Comparison of ENCODE assay signal across 1 cellular context in the genomic region with DNA sequence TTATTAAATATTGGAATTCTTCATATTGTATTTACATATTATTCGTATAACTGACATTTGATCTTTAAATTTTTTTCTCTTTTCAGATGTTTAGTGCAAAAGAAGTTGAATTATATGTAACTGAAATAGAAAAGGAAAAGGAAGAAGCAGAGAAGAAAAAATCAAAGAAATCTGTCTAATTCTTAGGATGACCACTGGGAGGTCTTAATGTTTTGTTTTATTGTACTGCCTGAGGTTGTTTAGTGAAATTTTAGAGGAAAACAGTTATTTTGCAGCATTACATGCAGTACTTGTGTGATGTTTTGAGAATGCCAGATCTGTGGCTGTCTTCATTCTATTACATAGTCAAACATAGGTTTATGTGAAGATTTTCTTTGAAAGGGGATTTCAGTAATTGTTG.
TF ChIP-seq lines count a peak whose summit lies in the region.

No MANE protein-coding gene starts in this region.

TF ChIP-seq in GM12878, 131 proteins besides CTCF, POLR2A, EP300 and RAD21:
- TF ChIP-seq ETV6 (conservative IDR thresholded peaks at IDR 0.05 in 1 of 2, IDR thresholded peaks at IDR 0.05 in 1 of 2; ENCODE audit: borderline replicate concordance in 1 of 2, low read depth in 1 of 2): no peak
- no peak for TF ChIP-seq NBN (IDR thresholded peaks at IDR 0.05)
- TF ChIP-seq, protein P1, sequence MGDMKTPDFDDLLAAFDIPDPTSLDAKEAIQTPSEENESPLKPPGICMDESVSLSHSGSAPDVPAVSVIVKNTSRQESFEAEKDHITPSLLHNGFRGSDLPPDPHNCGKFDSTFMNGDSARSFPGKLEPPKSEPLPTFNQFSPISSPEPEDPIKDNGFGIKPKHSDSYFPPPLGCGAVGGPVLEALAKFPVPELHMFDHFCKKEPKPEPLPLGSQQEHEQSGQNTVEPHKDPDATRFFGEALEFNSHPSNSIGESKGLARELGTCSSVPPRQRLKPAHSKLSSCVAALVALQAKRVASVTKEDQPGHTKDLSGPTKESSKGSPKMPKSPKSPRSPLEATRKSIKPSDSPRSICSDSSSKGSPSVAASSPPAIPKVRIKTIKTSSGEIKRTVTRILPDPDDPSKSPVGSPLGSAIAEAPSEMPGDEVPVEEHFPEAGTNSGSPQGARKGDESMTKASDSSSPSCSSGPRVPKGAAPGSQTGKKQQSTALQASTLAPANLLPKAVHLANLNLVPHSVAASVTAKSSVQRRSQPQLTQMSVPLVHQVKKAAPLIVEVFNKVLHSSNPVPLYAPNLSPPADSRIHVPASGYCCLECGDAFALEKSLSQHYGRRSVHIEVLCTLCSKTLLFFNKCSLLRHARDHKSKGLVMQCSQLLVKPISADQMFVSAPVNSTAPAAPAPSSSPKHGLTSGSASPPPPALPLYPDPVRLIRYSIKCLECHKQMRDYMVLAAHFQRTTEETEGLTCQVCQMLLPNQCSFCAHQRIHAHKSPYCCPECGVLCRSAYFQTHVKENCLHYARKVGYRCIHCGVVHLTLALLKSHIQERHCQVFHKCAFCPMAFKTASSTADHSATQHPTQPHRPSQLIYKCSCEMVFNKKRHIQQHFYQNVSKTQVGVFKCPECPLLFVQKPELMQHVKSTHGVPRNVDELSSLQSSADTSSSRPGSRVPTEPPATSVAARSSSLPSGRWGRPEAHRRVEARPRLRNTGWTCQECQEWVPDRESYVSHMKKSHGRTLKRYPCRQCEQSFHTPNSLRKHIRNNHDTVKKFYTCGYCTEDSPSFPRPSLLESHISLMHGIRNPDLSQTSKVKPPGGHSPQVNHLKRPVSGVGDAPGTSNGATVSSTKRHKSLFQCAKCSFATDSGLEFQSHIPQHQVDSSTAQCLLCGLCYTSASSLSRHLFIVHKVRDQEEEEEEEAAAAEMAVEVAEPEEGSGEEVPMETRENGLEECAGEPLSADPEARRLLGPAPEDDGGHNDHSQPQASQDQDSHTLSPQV (IDR thresholded peaks at IDR 0.05): no peak
- TF ChIP-seq ATF7 (IDR thresholded peaks at IDR 0.05; ENCODE audit: low read depth): no peak
- TF ChIP-seq, protein P2, sequence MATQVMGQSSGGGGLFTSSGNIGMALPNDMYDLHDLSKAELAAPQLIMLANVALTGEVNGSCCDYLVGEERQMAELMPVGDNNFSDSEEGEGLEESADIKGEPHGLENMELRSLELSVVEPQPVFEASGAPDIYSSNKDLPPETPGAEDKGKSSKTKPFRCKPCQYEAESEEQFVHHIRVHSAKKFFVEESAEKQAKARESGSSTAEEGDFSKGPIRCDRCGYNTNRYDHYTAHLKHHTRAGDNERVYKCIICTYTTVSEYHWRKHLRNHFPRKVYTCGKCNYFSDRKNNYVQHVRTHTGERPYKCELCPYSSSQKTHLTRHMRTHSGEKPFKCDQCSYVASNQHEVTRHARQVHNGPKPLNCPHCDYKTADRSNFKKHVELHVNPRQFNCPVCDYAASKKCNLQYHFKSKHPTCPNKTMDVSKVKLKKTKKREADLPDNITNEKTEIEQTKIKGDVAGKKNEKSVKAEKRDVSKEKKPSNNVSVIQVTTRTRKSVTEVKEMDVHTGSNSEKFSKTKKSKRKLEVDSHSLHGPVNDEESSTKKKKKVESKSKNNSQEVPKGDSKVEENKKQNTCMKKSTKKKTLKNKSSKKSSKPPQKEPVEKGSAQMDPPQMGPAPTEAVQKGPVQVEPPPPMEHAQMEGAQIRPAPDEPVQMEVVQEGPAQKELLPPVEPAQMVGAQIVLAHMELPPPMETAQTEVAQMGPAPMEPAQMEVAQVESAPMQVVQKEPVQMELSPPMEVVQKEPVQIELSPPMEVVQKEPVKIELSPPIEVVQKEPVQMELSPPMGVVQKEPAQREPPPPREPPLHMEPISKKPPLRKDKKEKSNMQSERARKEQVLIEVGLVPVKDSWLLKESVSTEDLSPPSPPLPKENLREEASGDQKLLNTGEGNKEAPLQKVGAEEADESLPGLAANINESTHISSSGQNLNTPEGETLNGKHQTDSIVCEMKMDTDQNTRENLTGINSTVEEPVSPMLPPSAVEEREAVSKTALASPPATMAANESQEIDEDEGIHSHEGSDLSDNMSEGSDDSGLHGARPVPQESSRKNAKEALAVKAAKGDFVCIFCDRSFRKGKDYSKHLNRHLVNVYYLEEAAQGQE (IDR thresholded peaks at IDR 0.05; ENCODE audit: low read depth, low read length): no peak
- TF ChIP-seq, protein P3, sequence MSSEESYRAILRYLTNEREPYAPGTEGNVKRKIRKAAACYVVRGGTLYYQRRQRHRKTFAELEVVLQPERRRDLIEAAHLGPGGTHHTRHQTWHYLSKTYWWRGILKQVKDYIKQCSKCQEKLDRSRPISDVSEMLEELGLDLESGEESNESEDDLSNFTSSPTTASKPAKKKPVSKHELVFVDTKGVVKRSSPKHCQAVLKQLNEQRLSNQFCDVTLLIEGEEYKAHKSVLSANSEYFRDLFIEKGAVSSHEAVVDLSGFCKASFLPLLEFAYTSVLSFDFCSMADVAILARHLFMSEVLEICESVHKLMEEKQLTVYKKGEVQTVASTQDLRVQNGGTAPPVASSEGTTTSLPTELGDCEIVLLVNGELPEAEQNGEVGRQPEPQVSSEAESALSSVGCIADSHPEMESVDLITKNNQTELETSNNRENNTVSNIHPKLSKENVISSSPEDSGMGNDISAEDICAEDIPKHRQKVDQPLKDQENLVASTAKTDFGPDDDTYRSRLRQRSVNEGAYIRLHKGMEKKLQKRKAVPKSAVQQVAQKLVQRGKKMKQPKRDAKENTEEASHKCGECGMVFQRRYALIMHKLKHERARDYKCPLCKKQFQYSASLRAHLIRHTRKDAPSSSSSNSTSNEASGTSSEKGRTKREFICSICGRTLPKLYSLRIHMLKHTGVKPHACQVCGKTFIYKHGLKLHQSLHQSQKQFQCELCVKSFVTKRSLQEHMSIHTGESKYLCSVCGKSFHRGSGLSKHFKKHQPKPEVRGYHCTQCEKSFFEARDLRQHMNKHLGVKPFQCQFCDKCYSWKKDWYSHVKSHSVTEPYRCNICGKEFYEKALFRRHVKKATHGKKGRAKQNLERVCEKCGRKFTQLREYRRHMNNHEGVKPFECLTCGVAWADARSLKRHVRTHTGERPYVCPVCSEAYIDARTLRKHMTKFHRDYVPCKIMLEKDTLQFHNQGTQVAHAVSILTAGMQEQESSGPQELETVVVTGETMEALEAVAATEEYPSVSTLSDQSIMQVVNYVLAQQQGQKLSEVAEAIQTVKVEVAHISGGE (CRISPR knock-in tag; IDR thresholded peaks at IDR 0.05): no peak
- TF ChIP-seq, protein P4, sequence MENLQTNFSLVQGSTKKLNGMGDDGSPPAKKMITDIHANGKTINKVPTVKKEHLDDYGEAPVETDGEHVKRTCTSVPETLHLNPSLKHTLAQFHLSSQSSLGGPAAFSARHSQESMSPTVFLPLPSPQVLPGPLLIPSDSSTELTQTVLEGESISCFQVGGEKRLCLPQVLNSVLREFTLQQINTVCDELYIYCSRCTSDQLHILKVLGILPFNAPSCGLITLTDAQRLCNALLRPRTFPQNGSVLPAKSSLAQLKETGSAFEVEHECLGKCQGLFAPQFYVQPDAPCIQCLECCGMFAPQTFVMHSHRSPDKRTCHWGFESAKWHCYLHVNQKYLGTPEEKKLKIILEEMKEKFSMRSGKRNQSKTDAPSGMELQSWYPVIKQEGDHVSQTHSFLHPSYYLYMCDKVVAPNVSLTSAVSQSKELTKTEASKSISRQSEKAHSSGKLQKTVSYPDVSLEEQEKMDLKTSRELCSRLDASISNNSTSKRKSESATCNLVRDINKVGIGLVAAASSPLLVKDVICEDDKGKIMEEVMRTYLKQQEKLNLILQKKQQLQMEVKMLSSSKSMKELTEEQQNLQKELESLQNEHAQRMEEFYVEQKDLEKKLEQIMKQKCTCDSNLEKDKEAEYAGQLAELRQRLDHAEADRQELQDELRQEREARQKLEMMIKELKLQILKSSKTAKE (IDR thresholded peaks at IDR 0.05; ENCODE audit: low read depth, poor library complexity, severe bottlenecking): no peak
- TF ChIP-seq LARP7 (IDR thresholded peaks at IDR 0.05): no peak
- no peak for TF ChIP-seq CBFB (IDR thresholded peaks at IDR 0.05; ENCODE audit: low read depth)
- no peak for TF ChIP-seq YBX1 (IDR thresholded peaks at IDR 0.05)
- no peak for TF ChIP-seq ZSCAN29 (IDR thresholded peaks at IDR 0.05)
- no peak for TF ChIP-seq HDAC2 (IDR thresholded peaks at IDR 0.05)
- no peak for TF ChIP-seq NRF1 (conservative IDR thresholded peaks at IDR 0.05; ENCODE audit: low read depth, low read length)
- TF ChIP-seq MEF2B (IDR thresholded peaks at IDR 0.05; ENCODE audit: partially characterized antibody, poor library complexity, severe bottlenecking): no peak
- no peak for TF ChIP-seq CREM (IDR thresholded peaks at IDR 0.05; ENCODE audit: low read depth)
- TF ChIP-seq NR2C2 (IDR thresholded peaks at IDR 0.05; ENCODE audit: borderline replicate concordance, control insufficient read depth, insufficient read length, low read depth): no peak
- no peak for TF ChIP-seq FOXM1 (IDR thresholded peaks at IDR 0.05; ENCODE audit: low read depth, low read length)
- no peak for TF ChIP-seq JUND (IDR thresholded peaks at IDR 0.05; ENCODE audit: low read depth, low read length)
